In the genomic region with DNA sequence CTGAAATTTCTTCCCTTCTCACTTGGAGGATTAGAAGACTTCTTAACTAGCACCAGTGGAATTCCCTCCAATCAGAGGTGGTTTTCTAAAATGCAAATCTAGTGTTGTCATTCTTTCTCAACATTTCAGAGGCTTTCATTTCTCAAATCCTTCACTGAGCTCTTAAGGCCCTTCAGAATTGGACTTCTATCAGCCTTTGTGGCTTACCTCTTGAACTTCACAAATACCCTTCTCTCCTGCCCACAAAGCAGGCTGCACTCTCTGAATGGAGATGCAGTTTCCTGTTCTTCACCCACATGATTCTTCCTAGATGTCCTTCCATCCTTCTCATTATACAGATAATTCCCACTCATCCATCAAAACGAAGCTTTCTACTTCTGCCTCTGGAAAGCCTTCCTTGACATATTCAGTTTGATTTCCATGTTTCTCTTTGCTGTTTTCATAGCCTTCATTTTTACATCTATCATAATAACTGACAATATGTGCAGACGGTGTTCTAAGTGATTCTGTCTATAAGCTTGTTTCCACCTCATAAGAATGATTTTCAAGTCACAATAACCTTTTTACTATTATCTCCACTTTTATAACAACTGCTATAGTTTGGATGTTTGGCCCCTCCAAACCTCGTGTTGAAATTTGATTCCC, we compare ENCODE assay signal across 5 cellular contexts.
"Had no signal": no experiment of that assay in that cellular context is flagged by ENCODE, and none has a peak within 500 bp of the region (broad histone marks: within the 10 kb centered on the region; RNA-seq: fewer than 3 reads in every experiment).

No MANE protein-coding gene starts in this region.

- H3K4me3 ChIP-seq: GM23338, K562 had no signal

- H2AFZ ChIP-seq: GM23338 had no signal

- DNase-seq: H9, HCEC 1CT, IMR-90 had no signal

- H3K4me2 ChIP-seq: GM23338 had no signal

- ATAC-seq: GM23338, K562 had no signal
